ENCODE assay signal across 12 cellular contexts in genomic region chr2:197869501-197870111, GRCh38.
DNase-seq lines count a peak whose midpoint lies in the region; ATAC-seq and TF ChIP-seq lines count a peak whose summit lies in the region.
"Had no signal": no experiment of that assay in that cellular context is flagged by ENCODE, and none has a peak within 500 bp of the region (broad histone marks: within the 10 kb centered on the region; RNA-seq: fewer than 3 reads in every experiment).

No MANE protein-coding gene starts in this region.

- intact Hi-C loops in psoas muscle (cut with DNase I), result loop anchor here in 1 of 2 donors (5.0 kb wide), 1 partner anchor 342 kb away; no protein-coding TSS in a partner anchor

- H3K27ac ChIP-seq in psoas muscle, result peak overlapping the region; percentile 11
- H3K27ac ChIP-seq: 22Rv1, suprapubic skin had no signal

- no peaks in the 10 kb centered on the region for H3K27me3 ChIP-seq in psoas muscle (ENCODE audit: insufficient read depth in 3 of 3, low read length in 2 of 3)
- H3K27me3 ChIP-seq: spleen, suprapubic skin had no signal

- H3K36me3 ChIP-seq in psoas muscle (ENCODE audit: insufficient read depth in 1 of 2, low read depth in 1 of 2), result no peaks in the 10 kb centered on the region
- H3K36me3 ChIP-seq: spleen, suprapubic skin had no signal

- peaks cover 41% of the 10 kb centered on the region for H3K4me1 ChIP-seq in psoas muscle
- H3K4me1 ChIP-seq: suprapubic skin had no signal

- DNase-seq in NCI-H82 (lab: John Stamatoyannopoulos, UW) (peak; percentile 24), NCI-H82 treated with DMSO at 0.1 percent for 48 hours (lab: John Stamatoyannopoulos, UW; ENCODE audit: unreplicated experiment) (no peak), T-helper 1 cell (peak in 3 of 5 donors; percentile 16 to 48 (median 36)), astrocyte of the spinal cord (ENCODE audit: low read depth, low spot score) (peak; percentile 43), psoas muscle (no peak), hypothalamus (lab: John Stamatoyannopoulos, UW) (no peak)
- DNase-seq: spleen, T1000 had no signal

- TF ChIP-seq CTCF in astrocyte of the spinal cord (IDR thresholded peaks at IDR 0.05; ENCODE audit: low read depth, low read length) (no peak), psoas muscle (IDR thresholded peaks at IDR 0.05) (no peak)

- no peaks in the 10 kb centered on the region for H3K9me3 ChIP-seq in psoas muscle
- H3K9me3 ChIP-seq: spleen, suprapubic skin had no signal

- WGBS in psoas muscle, 3 donors, result 63 to 74% (median 67%) methylated on average over 8 of the region's 8 CpGs

- ATAC-seq in psoas muscle (peak in 2 of 4 donors; percentile 31 to 48), HG03432 (IDR thresholded peaks at IDR 0.05; ENCODE audit: unreplicated experiment) (no peak), GM21360 (IDR thresholded peaks at IDR 0.05; ENCODE audit: unreplicated experiment) (no peak)

- in situ Hi-C loops in astrocyte of the spinal cord (cut with HindIII; ENCODE audit: low sequenced_read_pairs), result no loop called here

- no peak overlapping the region for H3K4me3 ChIP-seq in astrocyte of the spinal cord (ENCODE audit: low read depth, low read length)
- H3K4me3 ChIP-seq in psoas muscle, result no peak overlapping the region
- H3K4me3 ChIP-seq: spleen, suprapubic skin had no signal

Comparison
In these comparisons a context has a peak if more than half of its experiments do, and no peak if none do; other contexts are left out.
1. DNase-seq: peak in NCI-H82 (single experiment), T-helper 1 cell (3 of 5) and astrocyte of the spinal cord (single experiment); none in NCI-H82 treated with DMSO at 0.1 percent for 48 hours (single experiment), psoas muscle (0 of 2) and hypothalamus (0 of 51).